Comparison of ENCODE assay signal across 9 cellular contexts in genomic region chr15:101156509-101157159, GRCh38.
DNase-seq lines count a peak whose midpoint lies in the region; ATAC-seq and TF ChIP-seq lines count a peak whose summit lies in the region.
"Had no signal": no experiment of that assay in that cellular context is flagged by ENCODE, and none has a peak within 500 bp of the region (broad histone marks: within the 10 kb centered on the region; RNA-seq: fewer than 3 reads in every experiment).

No MANE protein-coding gene starts in this region.

- no peaks in the 10 kb centered on the region for H3K36me3 ChIP-seq in heart right ventricle

- TF ChIP-seq CTCF in heart right ventricle (IDR thresholded peaks at IDR 0.05) (no peak), HFFc6 (IDR thresholded peaks at IDR 0.05) (no peak)

- DNase-seq in NCI-H82 (lab: John Stamatoyannopoulos, UW) (peak; percentile 58), NCI-H82 treated with DMSO at 0.1 percent for 48 hours (lab: John Stamatoyannopoulos, UW; ENCODE audit: unreplicated experiment) (no peak), NCI-H69 (lab: John Stamatoyannopoulos, UW) (peak; percentile 69), heart right ventricle (no peak), HFFc6 (no peak)
- DNase-seq in stimulated activated naive B cell treated with anti-CD40 and anti-IgM and Interleukin-4, amounts not matched to agents 10 μg/mL and 1 μg/mL and 100 μg/mL, for 72 hours, result peak; percentile 77
- no peak for DNase-seq in activated CD4-positive, alpha-beta T cell treated with anti-CD3 and anti-CD28 coated beads for 1 hour

- ATAC-seq in HG02885 (IDR thresholded peaks at IDR 0.05; ENCODE audit: poor library complexity, unreplicated experiment) (peak; percentile 86), heart right ventricle (no peak)
- peak; percentile 82 to 86 for ATAC-seq in stimulated activated naive B cell treated with anti-CD40 and anti-IgM and Interleukin-4, amounts not matched to agents 10 μg/mL and 1 μg/mL and 100 μg/mL, for 72 hours (replicated peaks)

- H3K4me1 Mint-ChIP-seq in stimulated activated naive B cell treated with anti-CD40 and anti-IgM and Interleukin-4, amounts not matched to agents 10 μg/mL and 1 μg/mL and 100 μg/mL, for 72 hours, result peaks cover 46 to 59% of the 10 kb centered on the region in 2 donors
- peaks cover 12% of the 10 kb centered on the region for H3K4me1 Mint-ChIP-seq in HFFc6 (ENCODE audit: low read depth)

- H3K27me3 ChIP-seq in heart right ventricle, result no peaks in the 10 kb centered on the region

- H3K27ac Mint-ChIP-seq in stimulated activated naive B cell treated with anti-CD40 and anti-IgM and Interleukin-4, amounts not matched to agents 10 μg/mL and 1 μg/mL and 100 μg/mL, for 72 hours, result no peak overlapping the region
- no peak overlapping the region for H3K27ac Mint-ChIP-seq in HFFc6
- H3K27ac Mint-ChIP-seq: T-helper 1 cell treated with Interleukin-12 subunit alpha and Interleukin-12 subunit beta and Interleukin-4 antibody, amounts not matched to agents 30 μg/mL and 1 μg/mL, for 36 hours had no signal

- peaks cover 0 to 2% of the 10 kb centered on the region in 2 donors for H3K9me3 Mint-ChIP-seq in stimulated activated naive B cell treated with anti-CD40 and anti-IgM and Interleukin-4, amounts not matched to agents 10 μg/mL and 1 μg/mL and 100 μg/mL, for 72 hours
- no peaks in the 10 kb centered on the region for H3K9me3 Mint-ChIP-seq in HFFc6
- H3K9me3 Mint-ChIP-seq: T-helper 1 cell treated with Interleukin-12 subunit alpha and Interleukin-12 subunit beta and Interleukin-4 antibody, amounts not matched to agents 30 μg/mL and 1 μg/mL, for 36 hours had no signal

- H3K4me1 ChIP-seq in heart right ventricle, result peaks cover 0 to 11% (median 6%) of the 10 kb centered on the region in 9 donors

- intact Hi-C loops in heart right ventricle (cut with DNase I), result no loop called here

- H3K9me3 ChIP-seq in heart right ventricle, result no peaks in the 10 kb centered on the region

- no peak overlapping the region for H3K4me3 Mint-ChIP-seq in stimulated activated naive B cell treated with anti-CD40 and anti-IgM and Interleukin-4, amounts not matched to agents 10 μg/mL and 1 μg/mL and 100 μg/mL, for 72 hours
- no peak overlapping the region for H3K4me3 Mint-ChIP-seq in HFFc6
- H3K4me3 Mint-ChIP-seq: T-helper 1 cell treated with Interleukin-12 subunit alpha and Interleukin-12 subunit beta and Interleukin-4 antibody, amounts not matched to agents 30 μg/mL and 1 μg/mL, for 36 hours had no signal

- no peak overlapping the region for H3K27ac ChIP-seq in heart right ventricle

- peaks cover 2 to 12% of the 10 kb centered on the region in 2 donors for H3K36me3 Mint-ChIP-seq in stimulated activated naive B cell treated with anti-CD40 and anti-IgM and Interleukin-4, amounts not matched to agents 10 μg/mL and 1 μg/mL and 100 μg/mL, for 72 hours
- no peaks in the 10 kb centered on the region for H3K36me3 Mint-ChIP-seq in HFFc6 (ENCODE audit: low read depth)

- H3K27me3 Mint-ChIP-seq in stimulated activated naive B cell treated with anti-CD40 and anti-IgM and Interleukin-4, amounts not matched to agents 10 μg/mL and 1 μg/mL and 100 μg/mL, for 72 hours, result no peaks in the 10 kb centered on the region
- peaks cover 2% of the 10 kb centered on the region for H3K27me3 Mint-ChIP-seq in HFFc6 (ENCODE audit: insufficient read depth)

- WGBS in heart right ventricle, 2 donors, result 86 to 87% methylated on average over 21 of the region's 21 CpGs

- H3K4me3 ChIP-seq in heart right ventricle, result no peak overlapping the region

Comparison
In these comparisons a context has a peak if more than half of its experiments do, and no peak if none do; other contexts are left out.
1. DNase-seq: peak in NCI-H82 (single experiment), NCI-H69 (single experiment) and stimulated activated naive B cell treated with anti-CD40 and anti-IgM and Interleukin-4, amounts not matched to agents 10 μg/mL and 1 μg/mL and 100 μg/mL, for 72 hours (single experiment); none in NCI-H82 treated with DMSO at 0.1 percent for 48 hours (single experiment), heart right ventricle (0 of 2), activated CD4-positive, alpha-beta T cell treated with anti-CD3 and anti-CD28 coated beads for 1 hour (single experiment) and HFFc6 (single experiment).
2. ATAC-seq: peak in HG02885 (single experiment) and stimulated activated naive B cell treated with anti-CD40 and anti-IgM and Interleukin-4, amounts not matched to agents 10 μg/mL and 1 μg/mL and 100 μg/mL, for 72 hours (2 of 2); none in heart right ventricle (0 of 8).